11 cellular contexts compared by ENCODE assay signal in the genomic region with DNA sequence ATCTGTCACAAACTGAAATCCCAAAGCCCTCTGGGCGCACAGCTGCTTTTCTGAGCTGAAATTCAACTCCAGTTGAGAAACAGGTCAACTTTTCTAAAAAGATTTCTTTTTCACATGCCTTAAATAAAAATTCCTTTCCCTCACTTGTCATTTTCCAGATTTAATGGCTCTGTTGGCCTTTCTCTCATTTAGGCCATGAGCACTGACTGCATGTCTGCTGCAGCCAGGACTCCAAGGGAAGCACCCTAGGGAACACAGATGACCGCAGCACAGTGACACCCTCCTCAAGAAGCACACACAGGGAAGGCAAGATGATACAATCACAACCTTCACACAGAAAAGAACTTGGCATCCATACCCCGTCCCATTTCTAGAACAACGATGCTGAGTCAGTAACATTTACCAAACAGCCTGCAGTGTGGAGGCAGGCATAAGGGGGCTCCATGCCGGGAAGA. TPM values are rescaled to one million over a fixed set of nuclear protein-coding genes. Genes with fewer than 3 reads are reported as not detected.
DNase-seq lines count a peak whose midpoint lies in the region; ATAC-seq and TF ChIP-seq lines count a peak whose summit lies in the region.
"Had no signal": no experiment of that assay in that cellular context is flagged by ENCODE, and none has a peak within 500 bp of the region (broad histone marks: within the 10 kb centered on the region; RNA-seq: fewer than 3 reads in every experiment).

No MANE protein-coding gene starts in this region.

- peaks cover 12 to 21% of the 10 kb centered on the region in 2 donors for H3K4me1 ChIP-seq in uterus
- H3K4me1 ChIP-seq in thyroid gland, result peaks cover 13 to 20% of the 10 kb centered on the region in 2 donors

- H3K36me3 ChIP-seq in uterus, result no peaks in the 10 kb centered on the region
- no peaks in the 10 kb centered on the region for H3K36me3 ChIP-seq in thyroid gland

- no peak for TF ChIP-seq CTCF in RWPE1 (conservative IDR thresholded peaks at IDR 0.05; ENCODE audit: low read depth)
- no peak for TF ChIP-seq CTCF in uterus (IDR thresholded peaks at IDR 0.05)
- TF ChIP-seq CTCF in lower leg skin (IDR thresholded peaks at IDR 0.05), result no peak
- TF ChIP-seq CTCF in thyroid gland (IDR thresholded peaks at IDR 0.05), result no peak

- peak; percentile 27 for ATAC-seq in esophagus mucosa
- no peak for ATAC-seq in GM21381 (IDR thresholded peaks at IDR 0.05; ENCODE audit: unreplicated experiment)
- ATAC-seq: activated T-cell treated with anti-CD3 and anti-CD28 coated beads, Interleukin-2, amount 50 U/mL, for 72 hours had no signal

- intact Hi-C loops in uterus (cut with DNase I; ENCODE audit: low total_unique reads) (no loop called here), lower leg skin (cut with DNase I; ENCODE audit: low total_unique reads) (no loop called here), thyroid gland (cut with DNase I) (no loop called here)

- no peak for TF ChIP-seq POLR2A in uterus (IDR thresholded peaks at IDR 0.05)
- TF ChIP-seq POLR2A in lower leg skin (IDR thresholded peaks at IDR 0.05), result no peak
- TF ChIP-seq POLR2A in thyroid gland (IDR thresholded peaks at IDR 0.05), result no peak

- H3K4me3 ChIP-seq in uterus (peak overlapping the region in 1 of 2 donors; percentile 11), lower leg skin (ENCODE audit: low read depth, poor library complexity, severe bottlenecking) (no peak overlapping the region), thyroid gland (replicated peaks in 1 of 3) (no peak overlapping the region)

- DNase-seq in RWPE1 (ENCODE audit: low spot score), result no peak
- DNase-seq in myocyte (ENCODE audit: low read depth), result peak; percentile 70
- DNase-seq in uterus, result peak; percentile 47 to 48
- DNase-seq in lower leg skin (ENCODE audit: low spot score in 2 of 2), result no peak
- no peak for DNase-seq in SHP77 treated with DMSO at 0.1 percent for 48 hours (lab: John Stamatoyannopoulos, UW)
- no peak for DNase-seq in thyroid gland
- DNase-seq: activated T-cell treated with anti-CD3 and anti-CD28 coated beads, Interleukin-2, amount 50 U/mL, for 72 hours; T-helper 9 cell had no signal

- H3K27ac ChIP-seq in RWPE1 (peak overlapping the region; percentile 68), uterus (peak overlapping the region; percentile 70 to 82), thyroid gland (no peak overlapping the region)
- H3K27ac ChIP-seq: KMS-11 had no signal

- POLR2A ChIA-PET in RWPE1 (lab: Yijun Ruan, JAX; ENCODE audit: low non-redundant PET), result no interaction called here

- 27 to 45% methylated on average over 5 of the region's 5 CpGs for WGBS in lower leg skin, 2 donors
- WGBS in thyroid gland, 2 donors, result 52 to 82% methylated on average over 5 of the region's 5 CpGs

- CTCF ChIA-PET in RWPE1 (lab: Yijun Ruan, JAX), result no interaction called here

- H3K27me3 ChIP-seq in uterus, result no peaks in the 10 kb centered on the region
- no peaks in the 10 kb centered on the region for H3K27me3 ChIP-seq in thyroid gland

- H3K9me3 ChIP-seq in uterus (no peaks in the 10 kb centered on the region), thyroid gland (no peaks in the 10 kb centered on the region)

RNA-seq across cellular contexts. Expression of a gene that starts 34.2 kb away (rescaled TPM):
- total RNA-seq in esophagus mucosa (5.5 TPM), myocyte (30.8 and 50.5 TPM in 2 replicates), uterus (10 to 100 TPM in 2 of 4 donors, 1 to 10 TPM in 2; 8.2 to 55.0 (median 28.9) TPM), lower leg skin (10 to 100 TPM in 3 of 4 donors, 1 to 10 TPM in 1; 8.2 to 22.3 (median 15.2) TPM), thyroid gland (10 to 100 TPM; 12.3 to 33.3 (median 26.2) TPM)
- 43.2 TPM for polyA plus RNA-seq in myocyte (2012)

Comparison
In these comparisons a context has a peak if more than half of its experiments do, and no peak if none do; other contexts are left out.
1. DNase-seq: peak in myocyte (single experiment) and uterus (2 of 2); none in RWPE1 (single experiment), lower leg skin (0 of 2), SHP77 treated with DMSO at 0.1 percent for 48 hours (single experiment) and thyroid gland (0 of 2).
2. H3K27ac ChIP-seq: peak in RWPE1 (single experiment) and uterus (2 of 2); none in thyroid gland (0 of 3).